ENCODE assay signal across 8 cellular contexts in the genomic region with DNA sequence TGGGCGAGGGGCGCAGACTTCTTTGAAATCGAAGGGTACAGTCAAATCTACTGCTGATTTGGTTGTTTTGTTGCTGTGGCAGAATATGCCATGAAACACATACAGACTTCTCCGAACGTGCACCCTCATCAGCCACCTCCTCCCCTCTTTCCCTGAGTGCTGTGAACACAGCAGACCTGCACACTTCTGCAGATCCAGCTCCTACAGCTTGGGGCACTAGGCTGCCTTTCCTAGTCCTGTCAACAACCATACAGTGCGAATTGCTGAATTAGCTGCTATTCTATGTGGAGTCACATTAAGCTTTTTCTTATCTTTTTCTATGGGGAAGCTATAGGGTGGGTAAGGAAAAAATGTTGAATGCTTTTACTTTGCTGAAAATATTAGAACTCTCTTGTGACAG. TPM values are rescaled to one million over a fixed set of nuclear protein-coding genes. Genes with fewer than 3 reads are reported as not detected.
DNase-seq lines count a peak whose midpoint lies in the region; ATAC-seq and TF ChIP-seq lines count a peak whose summit lies in the region.

No MANE protein-coding gene starts in this region.

- no peak overlapping the region for H3K27ac Mint-ChIP-seq in H9

- H3K36me3 Mint-ChIP-seq in H9 (ENCODE audit: insufficient read depth in 1 of 3, low read depth in 3 of 3) = peaks cover 0 to 19% (median 7%) of the 10 kb centered on the region in 3 experiments; a peak in 5 of 7 replicates

- H2BK15ac ChIP-seq in H9 (ENCODE audit: low read depth, low read length) = no peak overlapping the region

- H3K4me2 ChIP-seq in H9 (ENCODE audit: insufficient read depth, insufficient read length, low read length) = no peak overlapping the region

- in situ Hi-C loops in ACHN (cut with HindIII; ENCODE audit: low pct_ligation_motif_present, low pct_unique_long_range_greater_than_20kb, low sequenced_read_pairs) (no loop called here), astrocyte of the cerebellum (cut with HindIII; ENCODE audit: low sequenced_read_pairs) (no loop called here), GM13976 (cut with MboI; ENCODE audit: low sequenced_read_pairs, unreplicated experiment) (no loop called here)

- H3K14ac ChIP-seq in H9 (ENCODE audit: insufficient read depth, low read length) = no peak overlapping the region

- H2BK5ac ChIP-seq in H9 (ENCODE audit: insufficient read length, low read length) = no peak overlapping the region

- H2BK12ac ChIP-seq in H9 (ENCODE audit: insufficient read length, low read depth, low read length) = no peak overlapping the region

- H3K4me3 Mint-ChIP-seq in H9 = no peak overlapping the region

- no peaks in the 10 kb centered on the region for H3K23me2 ChIP-seq in H9 (ENCODE audit: insufficient read length, low read depth, low read length, poor library complexity, severe bottlenecking)

- no peaks in the 10 kb centered on the region for H3K79me1 ChIP-seq in H9 (ENCODE audit: insufficient read depth, low read depth, low read length, poor library complexity, severe bottlenecking)

- no peak overlapping the region for H4K91ac ChIP-seq in H9 (ENCODE audit: insufficient read length, low read depth, low read length)

- no peaks in the 10 kb centered on the region for H3K79me2 ChIP-seq in H9 (ENCODE audit: insufficient read depth, low read length)

- no peak overlapping the region for H3K18ac ChIP-seq in H9 (ENCODE audit: insufficient read length, low read depth, low read length)

- no peak overlapping the region for H4K8ac ChIP-seq in H9 (replicated peaks; ENCODE audit: insufficient read length, low read depth, low read length)

- H4K5ac ChIP-seq in H9 (ENCODE audit: insufficient read length, low read depth, low read length) = no peak overlapping the region

- ATAC-seq in GM18870 (IDR thresholded peaks at IDR 0.05; ENCODE audit: unreplicated experiment) (no peak), GM21825 (IDR thresholded peaks at IDR 0.05; ENCODE audit: unreplicated experiment) (no peak), GM18858 (IDR thresholded peaks at IDR 0.05; ENCODE audit: unreplicated experiment) (no peak)

- TF ChIP-seq CTCF in H9 (conservative IDR thresholded peaks at IDR 0.05) (peak; percentile 65), astrocyte of the cerebellum (IDR thresholded peaks at IDR 0.05; ENCODE audit: low read depth, low read length, missing control alignments) (peak; percentile 57), GM13976 (IDR thresholded peaks at IDR 0.05; ENCODE audit: borderline replicate concordance, control extremely low read depth, extremely low read depth, insufficient read depth, missing control alignments) (no peak)

- peak; percentile 43 for DNase-seq in ACHN
- peak; percentile 60 for DNase-seq in H9
- DNase-seq in astrocyte of the cerebellum (ENCODE audit: low read depth) = no peak
- peak; percentile 18 for DNase-seq in kidney tubule cell (ENCODE audit: low spot score)
- DNase-seq in GM13976 (ENCODE audit: low spot score) = no peak

- no peak overlapping the region for H3K4ac ChIP-seq in H9 (ENCODE audit: low read depth, low read length)

- no peaks in the 10 kb centered on the region for H4K20me1 ChIP-seq in H9 (ENCODE audit: control insufficient read depth, insufficient read depth, insufficient read length)

- no peak overlapping the region for H2AK5ac ChIP-seq in H9 (ENCODE audit: insufficient read length, low read length)

- H3K56ac ChIP-seq in H9 (ENCODE audit: insufficient read length, low read depth, low read length) = no peak overlapping the region

- no peak overlapping the region for H3T11ph ChIP-seq in H9 (ENCODE audit: low read length)

- H3K9ac ChIP-seq in H9 (ENCODE audit: extremely low read depth, insufficient read length, low read length) = no peak overlapping the region

- H3K27ac ChIP-seq in H9 (ENCODE audit: insufficient read length, low read depth, low read length) = no peak overlapping the region

- H3K9me3 ChIP-seq in H9 (ENCODE audit: control insufficient read depth, low read depth, low read length) = no peaks in the 10 kb centered on the region

- peaks cover 24 to 29% of the 10 kb centered on the region in 2 experiments for H3K4me1 Mint-ChIP-seq in H9

- WGBS in H9 (ENCODE audit: extremely low coverage, insufficient read length, low lambda C conversion rate) = no CpG with 5 or more reads among the region's 6 CpGs

- no peaks in the 10 kb centered on the region for H3K9me3 Mint-ChIP-seq in H9

- H3K27me3 Mint-ChIP-seq in H9 (ENCODE audit: low read depth) = no peaks in the 10 kb centered on the region

- H2BK120ac ChIP-seq in H9 (ENCODE audit: low read depth, low read length, poor library complexity, severe bottlenecking) = no peak overlapping the region

- H3K4me1 ChIP-seq in H9 (ENCODE audit: insufficient read depth, low read length) = peaks cover 4% of the 10 kb centered on the region; the same call in 1 of the 2 replicates

- H2AFZ ChIP-seq in H9 (ENCODE audit: low read length) = no peak overlapping the region

- no peak overlapping the region for H3K4me3 ChIP-seq in astrocyte of the cerebellum (ENCODE audit: low read depth, low read length)

- no peak overlapping the region for H3K23ac ChIP-seq in H9 (ENCODE audit: insufficient read length, low read depth, low read length)

- no peaks in the 10 kb centered on the region for H3K27me3 ChIP-seq in H9 (ENCODE audit: insufficient read depth, low read length)

- H2BK20ac ChIP-seq in H9 (ENCODE audit: low read depth, low read length, poor library complexity, severe bottlenecking) = no peak overlapping the region

RNA-seq across cellular contexts. Expression of a gene that starts 57.5 kb away (rescaled TPM):
- 1.9 TPM in 2 replicates for total RNA-seq in H9 (2021)

Comparison
In these comparisons a context has a peak if more than half of its experiments do, and no peak if none do; other contexts are left out.
1. DNase-seq: peak in ACHN (single experiment), H9 (single experiment) and kidney tubule cell (single experiment); none in astrocyte of the cerebellum (single experiment) and GM13976 (single experiment).